1 cellular context compared by ENCODE assay signal in genomic region chr17:17034496-17035066, GRCh38.
A peak's percentile ranks its signal among the peaks of the same experiment; 100 is the strongest.
TF ChIP-seq lines count a peak whose summit lies in the region.

No MANE protein-coding gene starts in this region.

TF ChIP-seq in K562, 482 proteins besides CTCF, POLR2A, EP300 and RAD21 (continued from another document):
- TF ChIP-seq TCF3 (CRISPR knock-in tag; IDR thresholded peaks at IDR 0.05) (peak; percentile 48), TEAD4 (IDR thresholded peaks at IDR 0.05; ENCODE audit: low read length) (peak; percentile 48; the same call in 1 of the 2 replicates), TEAD4 (CRISPR knock-in tag; IDR thresholded peaks at IDR 0.05; ENCODE audit: borderline replicate concordance) (no peak), ADNP (tag; IDR thresholded peaks at IDR 0.05) (peak; percentile 47; the same call in 1 of the 2 replicates), ARID1B (IDR thresholded peaks at IDR 0.05) (peak; percentile 60), SOX6 (IDR thresholded peaks at IDR 0.05) (peak; percentile 56), PCBP2 (IDR thresholded peaks at IDR 0.05; ENCODE audit: low read depth, low read length, poor library complexity, severe bottlenecking) (no peak), ZBTB1 (CRISPR knock-in tag; IDR thresholded peaks at IDR 0.05; ENCODE audit: borderline replicate concordance, low read depth) (no peak), CSDE1 (IDR thresholded peaks at IDR 0.05) (no peak), TAL1 (IDR thresholded peaks at IDR 0.05) (peak; percentile 62)
